In genomic region chr15:75307778-75308390, GRCh38 we compare ENCODE assay signal across 1 cellular context.
TF ChIP-seq lines count a peak whose summit lies in the region.

No MANE protein-coding gene starts in this region.

TF ChIP-seq in H1, 55 proteins besides CTCF, POLR2A, EP300 and RAD21:
- TF ChIP-seq JUND (IDR thresholded peaks at IDR 0.05; ENCODE audit: low read length) (no peak), EGR1 (IDR thresholded peaks at IDR 0.05; ENCODE audit: borderline replicate concordance, low read depth, low read length) (no peak), SUZ12 (IDR thresholded peaks at IDR 0.05; ENCODE audit: low read length) (no peak), BACH1 (IDR thresholded peaks at IDR 0.05; ENCODE audit: low read length) (no peak), SP4 (IDR thresholded peaks at IDR 0.05; ENCODE audit: low read length) (no peak), SIRT6 (IDR thresholded peaks at IDR 0.05; ENCODE audit: low read length) (no peak), USF2 (IDR thresholded peaks at IDR 0.05; ENCODE audit: low read length) (no peak), MAX (IDR thresholded peaks at IDR 0.05) (no peak), MAFK (IDR thresholded peaks at IDR 0.05; ENCODE audit: low read depth, low read length) (no peak), ZNF274 (IDR thresholded peaks at IDR 0.05; ENCODE audit: borderline replicate concordance, extremely low read depth, low read length) (no peak), YY1 (IDR thresholded peaks at IDR 0.05; ENCODE audit: low read depth, low read length) (no peak), CEBPB (IDR thresholded peaks at IDR 0.05; ENCODE audit: low read depth, low read length) (no peak), ATF2 (IDR thresholded peaks at IDR 0.05; ENCODE audit: low read length) (no peak)
